Comparison of ENCODE assay signal across 9 cellular contexts in the genomic region with DNA sequence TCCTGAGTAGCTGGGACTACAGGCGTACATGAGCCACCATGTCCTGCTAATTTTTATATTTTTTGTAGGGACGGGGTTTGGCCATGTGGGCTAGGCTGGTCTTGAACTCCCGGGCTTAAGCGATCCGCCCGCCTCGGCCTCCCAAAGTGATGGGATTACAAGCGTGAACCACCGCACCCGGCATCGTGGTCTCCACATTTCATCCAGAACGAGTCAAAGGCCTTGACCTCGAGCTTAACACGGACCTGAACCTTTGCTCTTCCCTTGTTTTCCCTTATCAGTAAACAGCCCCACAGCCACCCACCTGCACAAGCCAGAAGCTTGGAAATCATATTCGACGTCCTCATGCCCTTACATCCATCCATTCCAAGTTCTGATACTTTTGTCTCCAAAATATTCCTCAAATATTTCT. TPM values are rescaled to one million over a fixed set of nuclear protein-coding genes. Genes with fewer than 3 reads are reported as not detected.
DNase-seq lines count a peak whose midpoint lies in the region; ATAC-seq, FAIRE-seq and TF ChIP-seq lines count a peak whose summit lies in the region.
"Had no signal": no experiment of that assay in that cellular context is flagged by ENCODE, and none has a peak within 500 bp of the region (broad histone marks: within the 10 kb centered on the region; RNA-seq: fewer than 3 reads in every experiment).

No MANE protein-coding gene starts in this region.

- 89 to 92% methylated on average over 16 of the region's 16 CpGs for WGBS in upper lobe of left lung, 2 donors

- no peak for TF ChIP-seq POLR2A in upper lobe of left lung (IDR thresholded peaks at IDR 0.05)

- ATAC-seq in lower lobe of right lung (no peak), upper lobe of left lung (ENCODE audit: low FRiP score in 2 of 2) (no peak)

- peak overlapping the region; percentile 88 for H3K27ac ChIP-seq in cardiac muscle cell
- H3K27ac ChIP-seq in lower lobe of right lung, result peak overlapping the region; percentile 96
- peak overlapping the region in 3 of 4 donors; percentile 94 to 97 (median 94) for H3K27ac ChIP-seq in upper lobe of left lung

- FAIRE-seq in GM19239 (lab: Jason Lieb, UNC), result no peak
- FAIRE-seq: G401.6 had no signal

- TF ChIP-seq CTCF in cardiac muscle cell (IDR thresholded peaks at IDR 0.05; ENCODE audit: low read depth, low read length) (no peak), astrocyte of the cerebellum (IDR thresholded peaks at IDR 0.05; ENCODE audit: low read depth, low read length, missing control alignments) (no peak), lower lobe of right lung (IDR thresholded peaks at IDR 0.05) (no peak), upper lobe of left lung (IDR thresholded peaks at IDR 0.05) (no peak)

- in situ Hi-C loops in astrocyte of the cerebellum (cut with HindIII; ENCODE audit: low sequenced_read_pairs), result no loop called here

- H3K4me3 ChIP-seq in cardiac muscle cell, result peak overlapping the region; percentile 79
- peak overlapping the region; percentile 70 for H3K4me3 ChIP-seq in astrocyte of the cerebellum (ENCODE audit: low read depth, low read length)
- peak overlapping the region; percentile 100 for H3K4me3 ChIP-seq in lower lobe of right lung
- H3K4me3 ChIP-seq in upper lobe of left lung, result peak overlapping the region in 3 of 4 donors; percentile 76 to 81 (median 80)

- H3K27me3 ChIP-seq in cardiac muscle cell (no peaks in the 10 kb centered on the region), lower lobe of right lung (ENCODE audit: low read depth) (no peaks in the 10 kb centered on the region), upper lobe of left lung (no peaks in the 10 kb centered on the region)

- H3K36me3 ChIP-seq in cardiac muscle cell (no peaks in the 10 kb centered on the region), lower lobe of right lung (no peaks in the 10 kb centered on the region), upper lobe of left lung (no peaks in the 10 kb centered on the region)

- DNase-seq in cardiac muscle cell (ENCODE audit: low read depth in 1 of 2, low spot score in 1 of 2) (no peak), cardiac septum (ENCODE audit: low spot score) (no peak), astrocyte of the cerebellum (ENCODE audit: low read depth) (no peak), lower lobe of right lung (no peak), upper lobe of left lung (no peak), H4 (ENCODE audit: low spot score) (no peak), GM19239 (ENCODE audit: insufficient read length, low spot score) (no peak)
- no peak for DNase-seq in stimulated activated CD4-positive, alpha-beta T cell treated with anti-CD3 and anti-CD28 coated beads, Interleukin-4, amount 100 ng/mL, for 24 hours

- intact Hi-C loops in cardiac septum (cut with DNase I), result no loop called here
- intact Hi-C loops in lower lobe of right lung (cut with DNase I), result no loop called here

- TF ChIP-seq EP300 in upper lobe of left lung (IDR thresholded peaks at IDR 0.05), result no peak

- H3K4me1 ChIP-seq in cardiac muscle cell (ENCODE audit: low read depth), result peaks cover 7% of the 10 kb centered on the region
- H3K4me1 ChIP-seq in lower lobe of right lung, result peaks cover 37% of the 10 kb centered on the region
- H3K4me1 ChIP-seq in upper lobe of left lung, result peaks cover 20 to 51% (median 24%) of the 10 kb centered on the region in 4 donors

- H3K9me3 ChIP-seq in cardiac muscle cell (ENCODE audit: low read depth), result no peaks in the 10 kb centered on the region
- H3K9me3 ChIP-seq in lower lobe of right lung, result no peaks in the 10 kb centered on the region
- H3K9me3 ChIP-seq in upper lobe of left lung, result no peaks in the 10 kb centered on the region

RNA-seq across cellular contexts. Expression of a gene that starts 1.3 kb away (rescaled TPM):
- 10.7 and 18.7 TPM in 2 replicates for total RNA-seq in cardiac muscle cell
- 17.1 and 17.4 TPM in 2 replicates for polyA plus RNA-seq in cardiac muscle cell
- total RNA-seq in cardiac septum, result 24.0 TPM
- total RNA-seq in lower lobe of right lung, result 40.4 TPM
- total RNA-seq in upper lobe of left lung, result 10 to 100 TPM; 32.7 to 93.3 (median 53.7) TPM
- 3.8 and 6.9 TPM in 2 replicates for total RNA-seq in H4 (2014; rRNA removed; shearing (Covaris generic))
